ENCODE assay signal across 9 cellular contexts in genomic region chr16:10256855-10257641, GRCh38.
DNase-seq lines count a peak whose midpoint lies in the region; ATAC-seq and TF ChIP-seq lines count a peak whose summit lies in the region.
"Had no signal": no experiment of that assay in that cellular context is flagged by ENCODE, and none has a peak within 500 bp of the region (broad histone marks: within the 10 kb centered on the region; RNA-seq: fewer than 3 reads in every experiment).

No MANE protein-coding gene starts in this region.

- no peak overlapping the region for H3K27ac ChIP-seq in RWPE2 (ENCODE audit: poor library complexity, severe bottlenecking)
- H3K27ac ChIP-seq in right atrium auricular region: no peak overlapping the region

- ATAC-seq in RWPE2 (ENCODE audit: low read depth): peak; percentile 56; the same call in 2 of the 3 replicates
- ATAC-seq in GM21723 (IDR thresholded peaks at IDR 0.05; ENCODE audit: unreplicated experiment): no peak

- DNase-seq in Caki2 (ENCODE audit: low read depth): peak; percentile 54
- DNase-seq in HFFc6: no peak
- no peak for DNase-seq in RWPE2 (ENCODE audit: low spot score)
- DNase-seq in activated naive CD4-positive, alpha-beta T cell treated with anti-CD3 and anti-CD28 coated beads, Interleukin-2, amount 10 ng/mL, durations not matched to agents 7 days and 5 days: peak; percentile 48
- no peak for DNase-seq in right atrium auricular region (ENCODE audit: low spot score)
- peak in 2 of 3 donors; percentile 14 to 21 for DNase-seq in stimulated activated CD4-positive, alpha-beta T cell treated with anti-CD3 and anti-CD28 coated beads, Interleukin-12 subunit alpha, Interleukin-12 subunit beta, amount 100 ng/mL, for 48 hours (ENCODE audit: low read depth in 2 of 3, low spot score in 1 of 3)
- DNase-seq in HCEC 1CT: no peak

- in situ Hi-C loops in Caki2 (cut with HindIII; ENCODE audit: low pct_unique_long_range_greater_than_20kb, low sequenced_read_pairs): no loop called here

- H3K4me1 Mint-ChIP-seq in HFFc6 (ENCODE audit: low read depth): no peaks in the 10 kb centered on the region
- H3K4me1 Mint-ChIP-seq in activated naive CD4-positive, alpha-beta T cell treated with anti-CD3 and anti-CD28 coated beads, Interleukin-2, amount 10 ng/mL, durations not matched to agents 7 days and 5 days: peaks cover 7% of the 10 kb centered on the region

- no peak overlapping the region for H3K27ac Mint-ChIP-seq in HFFc6
- H3K27ac Mint-ChIP-seq in activated naive CD4-positive, alpha-beta T cell treated with anti-CD3 and anti-CD28 coated beads, Interleukin-2, amount 10 ng/mL, durations not matched to agents 7 days and 5 days: no peak overlapping the region
- H3K27ac Mint-ChIP-seq: T-helper 1 cell treated with Interleukin-12 subunit alpha and Interleukin-12 subunit beta and Interleukin-4 antibody, amounts not matched to agents 30 μg/mL and 1 μg/mL, for 36 hours had no signal

- CTCF ChIA-PET in activated naive CD4-positive, alpha-beta T cell treated with anti-CD3 and anti-CD28 coated beads, Interleukin-2, amount 10 ng/mL, durations not matched to agents 7 days and 5 days (lab: Charles Lee): interaction anchor here (0.6 to 2.6 kb wide), 12 partner anchors 9 to 266 kb away, joined by 3 to 18 read pairs (median 4); no protein-coding TSS in a partner anchor

- H3K4me1 ChIP-seq in RWPE2 (ENCODE audit: insufficient read depth, poor library complexity, severe bottlenecking): no peaks in the 10 kb centered on the region
- H3K4me1 ChIP-seq in right atrium auricular region: peaks cover 0 to 7% of the 10 kb centered on the region in 2 donors

- H3K4me3 Mint-ChIP-seq in HFFc6: no peak overlapping the region
- H3K4me3 Mint-ChIP-seq in activated naive CD4-positive, alpha-beta T cell treated with anti-CD3 and anti-CD28 coated beads, Interleukin-2, amount 10 ng/mL, durations not matched to agents 7 days and 5 days: no peak overlapping the region
- H3K4me3 Mint-ChIP-seq: T-helper 1 cell treated with Interleukin-12 subunit alpha and Interleukin-12 subunit beta and Interleukin-4 antibody, amounts not matched to agents 30 μg/mL and 1 μg/mL, for 36 hours had no signal

- H3K9me3 ChIP-seq in RWPE2 (ENCODE audit: severe bottlenecking) (no peaks in the 10 kb centered on the region), right atrium auricular region (no peaks in the 10 kb centered on the region)

- peaks cover 8% of the 10 kb centered on the region for H3K27me3 Mint-ChIP-seq in HFFc6 (ENCODE audit: insufficient read depth)
- peaks cover 24% of the 10 kb centered on the region for H3K27me3 Mint-ChIP-seq in activated naive CD4-positive, alpha-beta T cell treated with anti-CD3 and anti-CD28 coated beads, Interleukin-2, amount 10 ng/mL, durations not matched to agents 7 days and 5 days

- H3K36me3 ChIP-seq in RWPE2 (ENCODE audit: low read depth) (no peaks in the 10 kb centered on the region), right atrium auricular region (no peaks in the 10 kb centered on the region)

- no peaks in the 10 kb centered on the region for H3K27me3 ChIP-seq in RWPE2 (ENCODE audit: insufficient read depth, poor library complexity, severe bottlenecking)
- H3K27me3 ChIP-seq in right atrium auricular region: no peaks in the 10 kb centered on the region

- TF ChIP-seq CTCF in HFFc6 (IDR thresholded peaks at IDR 0.05): peak; percentile 86
- TF ChIP-seq CTCF in RWPE2 (IDR thresholded peaks at IDR 0.05; ENCODE audit: poor library complexity, severe bottlenecking): peak; percentile 83
- peak; percentile 81 to 83 for TF ChIP-seq CTCF in right atrium auricular region (IDR thresholded peaks at IDR 0.05)

- H3K4me3 ChIP-seq in RWPE2 (ENCODE audit: severe bottlenecking) (no peak overlapping the region), right atrium auricular region (no peak overlapping the region)

- H3K36me3 Mint-ChIP-seq in HFFc6 (ENCODE audit: low read depth): no peaks in the 10 kb centered on the region
- no peaks in the 10 kb centered on the region for H3K36me3 Mint-ChIP-seq in activated naive CD4-positive, alpha-beta T cell treated with anti-CD3 and anti-CD28 coated beads, Interleukin-2, amount 10 ng/mL, durations not matched to agents 7 days and 5 days

- no peaks in the 10 kb centered on the region for H3K9me3 Mint-ChIP-seq in HFFc6
- H3K9me3 Mint-ChIP-seq in activated naive CD4-positive, alpha-beta T cell treated with anti-CD3 and anti-CD28 coated beads, Interleukin-2, amount 10 ng/mL, durations not matched to agents 7 days and 5 days: no peaks in the 10 kb centered on the region
- H3K9me3 Mint-ChIP-seq: T-helper 1 cell treated with Interleukin-12 subunit alpha and Interleukin-12 subunit beta and Interleukin-4 antibody, amounts not matched to agents 30 μg/mL and 1 μg/mL, for 36 hours had no signal

Comparison
In these comparisons a context has a peak if more than half of its experiments do, and no peak if none do; other contexts are left out.
1. DNase-seq: peak in Caki2 (single experiment), activated naive CD4-positive, alpha-beta T cell treated with anti-CD3 and anti-CD28 coated beads, Interleukin-2, amount 10 ng/mL, durations not matched to agents 7 days and 5 days (single experiment) and stimulated activated CD4-positive, alpha-beta T cell treated with anti-CD3 and anti-CD28 coated beads, Interleukin-12 subunit alpha, Interleukin-12 subunit beta, amount 100 ng/mL, for 48 hours (2 of 3); none in HFFc6 (single experiment), RWPE2 (single experiment), right atrium auricular region (single experiment) and HCEC 1CT (single experiment).
2. Peak in every context shown above with its lines, with median percentiles within 50 percentile points of each other: CTCF ChIP-seq.